ENCODE assay signal across 1 cellular context in the genomic region with DNA sequence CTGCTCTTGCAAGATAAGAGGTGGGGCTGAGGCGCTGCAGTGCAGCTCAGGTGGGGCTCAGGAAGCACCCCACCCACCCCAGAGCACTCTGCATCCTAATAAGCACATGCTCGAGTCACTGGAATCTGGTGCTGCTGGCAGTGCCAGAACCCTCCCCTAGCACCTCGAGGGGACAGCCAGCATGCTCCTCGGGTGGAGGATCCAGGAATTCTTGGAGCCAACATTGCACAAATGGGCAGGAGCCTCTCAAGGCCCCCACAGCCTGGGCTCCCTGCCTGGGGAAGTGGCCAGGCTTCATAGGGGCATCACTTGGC.
TF ChIP-seq lines count a peak whose summit lies in the region.

No MANE protein-coding gene starts in this region.

TF ChIP-seq in H1, 55 proteins besides CTCF, POLR2A, EP300 and RAD21:
- TF ChIP-seq GABPA (IDR thresholded peaks at IDR 0.05; ENCODE audit: borderline replicate concordance, insufficient read depth, low read length) = no peak
- TF ChIP-seq, protein P1, sequence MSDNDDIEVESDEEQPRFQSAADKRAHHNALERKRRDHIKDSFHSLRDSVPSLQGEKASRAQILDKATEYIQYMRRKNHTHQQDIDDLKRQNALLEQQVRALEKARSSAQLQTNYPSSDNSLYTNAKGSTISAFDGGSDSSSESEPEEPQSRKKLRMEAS (IDR thresholded peaks at IDR 0.05) = peak; percentile 51
